In genomic region chr6:138856654-138857053, GRCh38 we compare ENCODE assay signal across 23 cellular contexts.
"Had no signal": no experiment of that assay in that cellular context is flagged by ENCODE, and none has a peak within 500 bp of the region (broad histone marks: within the 10 kb centered on the region; RNA-seq: fewer than 3 reads in every experiment).

No MANE protein-coding gene starts in this region.

- H3K36me3 Mint-ChIP-seq: mesothelial cell of epicardium had no signal

- H3K27ac ChIP-seq: ascending aorta, coronary artery, gastroesophageal sphincter, heart left ventricle, spleen, transverse colon, uterus had no signal

- H3K27me3 ChIP-seq: ascending aorta, gastroesophageal sphincter, heart left ventricle, spleen, transverse colon, uterus had no signal

- H3K9me3 ChIP-seq: ascending aorta, gastroesophageal sphincter, spleen, transverse colon, uterus had no signal

- H3K27ac Mint-ChIP-seq: activated T-helper 1 cell treated with anti-CD3 and anti-CD28 coated beads, Interleukin-12 subunit alpha, Interleukin-12 subunit beta, Interleukin-2, Interleukin-4 antibody, amounts not matched to agents 30 ng/mL and 10 ng/mL and 1 ng/mL, durations not matched to agents 14 hours and 24 hours and 36 hours; mesothelial cell of epicardium; nephron progenitor cell had no signal

- H3K4me1 ChIP-seq: ascending aorta, gastroesophageal sphincter, heart left ventricle, spleen, transverse colon, uterus had no signal

- DNase-seq: activated CD4-positive, alpha-beta T cell treated with anti-CD3 and anti-CD28 coated beads, Interleukin-2, amount 50 U/mL, for 1 hour; activated CD4-positive, CD25-positive, alpha-beta regulatory T cell; erythroblast; heart left ventricle; kidney; nephron progenitor cell; occipital lobe; posterior cingulate gyrus; spleen; stimulated activated CD4-positive, alpha-beta T cell treated with anti-CD3 and anti-CD28 coated beads, Interleukin-4, amount 100 ng/mL, for 4 hours; stimulated activated naive CD4-positive, alpha-beta T cell; substantia nigra; T-helper 1 cell; T-helper 9 cell; transverse colon; uterus had no signal

- ATAC-seq: gastroesophageal sphincter, heart left ventricle, left lobe of liver had no signal

- H3K4me3 Mint-ChIP-seq: activated T-helper 1 cell treated with anti-CD3 and anti-CD28 coated beads, Interleukin-12 subunit alpha, Interleukin-12 subunit beta, Interleukin-2, Interleukin-4 antibody, amounts not matched to agents 30 ng/mL and 10 ng/mL and 1 ng/mL, durations not matched to agents 14 hours and 24 hours and 36 hours; mesothelial cell of epicardium; nephron progenitor cell had no signal

- H3K36me3 ChIP-seq: ascending aorta, gastroesophageal sphincter, heart left ventricle, spleen, transverse colon, uterus had no signal

- H3K9me3 Mint-ChIP-seq: activated T-helper 1 cell treated with anti-CD3 and anti-CD28 coated beads, Interleukin-12 subunit alpha, Interleukin-12 subunit beta, Interleukin-2, Interleukin-4 antibody, amounts not matched to agents 30 ng/mL and 10 ng/mL and 1 ng/mL, durations not matched to agents 14 hours and 24 hours and 36 hours; mesothelial cell of epicardium had no signal

- H3K4me1 Mint-ChIP-seq: nephron progenitor cell had no signal

- H3K4me3 ChIP-seq: ascending aorta, coronary artery, gastroesophageal sphincter, heart left ventricle, lung, spleen, transverse colon, uterus had no signal

- FAIRE-seq: kidney had no signal
